ENCODE assay signal across 20 cellular contexts in the genomic region with DNA sequence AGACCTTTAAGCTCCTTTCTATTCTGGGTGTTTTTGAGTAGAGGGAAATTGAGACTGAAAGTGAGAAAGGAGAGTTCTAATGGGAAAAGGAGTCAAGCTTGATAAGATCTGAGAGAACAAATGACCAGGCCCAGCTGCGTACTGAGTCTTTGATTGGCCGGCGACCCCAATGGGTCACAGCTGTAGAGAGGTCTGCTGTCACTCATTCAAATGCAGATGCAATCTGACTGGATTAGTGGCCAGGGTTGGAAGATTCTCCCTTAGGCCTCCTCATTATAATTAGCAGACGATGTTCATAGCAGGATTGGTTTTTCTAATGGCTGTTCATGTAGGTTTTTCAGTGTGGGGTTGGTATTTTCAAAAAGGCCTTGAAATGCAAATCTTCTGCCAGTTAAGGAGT.
"Had no signal": no experiment of that assay in that cellular context is flagged by ENCODE, and none has a peak within 500 bp of the region (broad histone marks: within the 10 kb centered on the region; RNA-seq: fewer than 3 reads in every experiment).

No MANE protein-coding gene starts in this region.

- H3K27me3 Mint-ChIP-seq: stimulated activated naive CD8-positive, alpha-beta T cell treated with anti-CD3 and anti-CD28 coated beads, Interleukin-15, amount 100 ng/mL, for 72 hours had no signal

- ATAC-seq: foreskin keratinocyte; left lobe of liver; mucosa of descending colon; naive thymus-derived CD8-positive, alpha-beta T cell; stimulated activated naive B cell treated with anti-CD40 and anti-IgM and Interleukin-4, amounts not matched to agents 10 μg/mL and 1 μg/mL and 100 μg/mL, for 72 hours; stimulated activated naive CD8-positive, alpha-beta T cell treated with anti-CD3 and anti-CD28 coated beads, Interleukin-15, amount 100 ng/mL, for 72 hours; upper lobe of right lung had no signal

- H3K27ac Mint-ChIP-seq: naive thymus-derived CD8-positive, alpha-beta T cell; stimulated activated naive B cell treated with anti-CD40 and anti-IgM and Interleukin-4, amounts not matched to agents 10 μg/mL and 1 μg/mL and 100 μg/mL, for 72 hours; stimulated activated naive CD8-positive, alpha-beta T cell treated with anti-CD3 and anti-CD28 coated beads, Interleukin-15, amount 100 ng/mL, for 72 hours had no signal

- DNase-seq: dermis blood vessel endothelial cell; erythroblast; foreskin keratinocyte; kidney glomerular epithelial cell; mammary epithelial cell; mucosa of descending colon; naive thymus-derived CD8-positive, alpha-beta T cell; ovary; sigmoid colon; stimulated activated CD4-positive, alpha-beta T cell treated with anti-CD3 and anti-CD28 coated beads, Interleukin-2, amount 100 ng/mL, for 24 hours; stimulated activated CD4-positive, alpha-beta T cell treated with anti-CD3 and anti-CD28 coated beads, Interleukin-4, amount 100 ng/mL, for 4 hours; stimulated activated naive B cell treated with anti-CD40 and anti-IgM and Interleukin-4, amounts not matched to agents 10 μg/mL and 1 μg/mL and 100 μg/mL, for 72 hours; stimulated activated naive CD8-positive, alpha-beta T cell treated with anti-CD3 and anti-CD28 coated beads, Interleukin-15, amount 100 ng/mL, for 72 hours; testis; upper lobe of right lung had no signal

- H3K36me3 Mint-ChIP-seq: naive thymus-derived CD8-positive, alpha-beta T cell; stimulated activated naive B cell treated with anti-CD40 and anti-IgM and Interleukin-4, amounts not matched to agents 10 μg/mL and 1 μg/mL and 100 μg/mL, for 72 hours had no signal

- H3K27me3 ChIP-seq: ovary, right atrium auricular region, sigmoid colon, testis, tibial nerve, upper lobe of right lung, vagina had no signal

- H3K4me1 Mint-ChIP-seq: naive thymus-derived CD8-positive, alpha-beta T cell; stimulated activated naive B cell treated with anti-CD40 and anti-IgM and Interleukin-4, amounts not matched to agents 10 μg/mL and 1 μg/mL and 100 μg/mL, for 72 hours; stimulated activated naive CD8-positive, alpha-beta T cell treated with anti-CD3 and anti-CD28 coated beads, Interleukin-15, amount 100 ng/mL, for 72 hours had no signal

- H3K27ac ChIP-seq: foreskin keratinocyte, ovary, right atrium auricular region, sigmoid colon, skin epidermis, testis, tibial nerve, upper lobe of right lung, vagina had no signal

- H3K9me3 Mint-ChIP-seq: naive thymus-derived CD8-positive, alpha-beta T cell; stimulated activated naive B cell treated with anti-CD40 and anti-IgM and Interleukin-4, amounts not matched to agents 10 μg/mL and 1 μg/mL and 100 μg/mL, for 72 hours; stimulated activated naive CD8-positive, alpha-beta T cell treated with anti-CD3 and anti-CD28 coated beads, Interleukin-15, amount 100 ng/mL, for 72 hours had no signal

- H3K4me1 ChIP-seq: foreskin keratinocyte, right atrium auricular region, sigmoid colon, testis, tibial nerve, upper lobe of right lung, vagina had no signal

- H3K4me3 ChIP-seq: mucosa of descending colon, ovary, right atrium auricular region, sigmoid colon, skin epidermis, testis, tibial nerve, upper lobe of right lung, vagina had no signal

- H3K36me3 ChIP-seq: ovary, right atrium auricular region, sigmoid colon, tibial nerve, upper lobe of right lung, vagina had no signal

- H3K4me3 Mint-ChIP-seq: naive thymus-derived CD8-positive, alpha-beta T cell; stimulated activated naive B cell treated with anti-CD40 and anti-IgM and Interleukin-4, amounts not matched to agents 10 μg/mL and 1 μg/mL and 100 μg/mL, for 72 hours; stimulated activated naive CD8-positive, alpha-beta T cell treated with anti-CD3 and anti-CD28 coated beads, Interleukin-15, amount 100 ng/mL, for 72 hours had no signal

- H3K9me3 ChIP-seq: mucosa of descending colon, ovary, right atrium auricular region, sigmoid colon, testis, tibial nerve, upper lobe of right lung, vagina had no signal
